1 cellular context compared by ENCODE assay signal in genomic region chr22:29837780-29838598, GRCh38.
TF ChIP-seq lines count a peak whose summit lies in the region.

A gene with protein sequence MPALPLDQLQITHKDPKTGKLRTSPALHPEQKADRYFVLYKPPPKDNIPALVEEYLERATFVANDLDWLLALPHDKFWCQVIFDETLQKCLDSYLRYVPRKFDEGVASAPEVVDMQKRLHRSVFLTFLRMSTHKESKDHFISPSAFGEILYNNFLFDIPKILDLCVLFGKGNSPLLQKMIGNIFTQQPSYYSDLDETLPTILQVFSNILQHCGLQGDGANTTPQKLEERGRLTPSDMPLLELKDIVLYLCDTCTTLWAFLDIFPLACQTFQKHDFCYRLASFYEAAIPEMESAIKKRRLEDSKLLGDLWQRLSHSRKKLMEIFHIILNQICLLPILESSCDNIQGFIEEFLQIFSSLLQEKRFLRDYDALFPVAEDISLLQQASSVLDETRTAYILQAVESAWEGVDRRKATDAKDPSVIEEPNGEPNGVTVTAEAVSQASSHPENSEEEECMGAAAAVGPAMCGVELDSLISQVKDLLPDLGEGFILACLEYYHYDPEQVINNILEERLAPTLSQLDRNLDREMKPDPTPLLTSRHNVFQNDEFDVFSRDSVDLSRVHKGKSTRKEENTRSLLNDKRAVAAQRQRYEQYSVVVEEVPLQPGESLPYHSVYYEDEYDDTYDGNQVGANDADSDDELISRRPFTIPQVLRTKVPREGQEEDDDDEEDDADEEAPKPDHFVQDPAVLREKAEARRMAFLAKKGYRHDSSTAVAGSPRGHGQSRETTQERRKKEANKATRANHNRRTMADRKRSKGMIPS (minus strand): TSS chr22:29838274. CDS start chr22:29832325, 5,949 bp downstream.

TF ChIP-seq in K562, 482 proteins besides CTCF, POLR2A, EP300 and RAD21 (continued from another document and continues in another):
- TF ChIP-seq, protein P1, sequence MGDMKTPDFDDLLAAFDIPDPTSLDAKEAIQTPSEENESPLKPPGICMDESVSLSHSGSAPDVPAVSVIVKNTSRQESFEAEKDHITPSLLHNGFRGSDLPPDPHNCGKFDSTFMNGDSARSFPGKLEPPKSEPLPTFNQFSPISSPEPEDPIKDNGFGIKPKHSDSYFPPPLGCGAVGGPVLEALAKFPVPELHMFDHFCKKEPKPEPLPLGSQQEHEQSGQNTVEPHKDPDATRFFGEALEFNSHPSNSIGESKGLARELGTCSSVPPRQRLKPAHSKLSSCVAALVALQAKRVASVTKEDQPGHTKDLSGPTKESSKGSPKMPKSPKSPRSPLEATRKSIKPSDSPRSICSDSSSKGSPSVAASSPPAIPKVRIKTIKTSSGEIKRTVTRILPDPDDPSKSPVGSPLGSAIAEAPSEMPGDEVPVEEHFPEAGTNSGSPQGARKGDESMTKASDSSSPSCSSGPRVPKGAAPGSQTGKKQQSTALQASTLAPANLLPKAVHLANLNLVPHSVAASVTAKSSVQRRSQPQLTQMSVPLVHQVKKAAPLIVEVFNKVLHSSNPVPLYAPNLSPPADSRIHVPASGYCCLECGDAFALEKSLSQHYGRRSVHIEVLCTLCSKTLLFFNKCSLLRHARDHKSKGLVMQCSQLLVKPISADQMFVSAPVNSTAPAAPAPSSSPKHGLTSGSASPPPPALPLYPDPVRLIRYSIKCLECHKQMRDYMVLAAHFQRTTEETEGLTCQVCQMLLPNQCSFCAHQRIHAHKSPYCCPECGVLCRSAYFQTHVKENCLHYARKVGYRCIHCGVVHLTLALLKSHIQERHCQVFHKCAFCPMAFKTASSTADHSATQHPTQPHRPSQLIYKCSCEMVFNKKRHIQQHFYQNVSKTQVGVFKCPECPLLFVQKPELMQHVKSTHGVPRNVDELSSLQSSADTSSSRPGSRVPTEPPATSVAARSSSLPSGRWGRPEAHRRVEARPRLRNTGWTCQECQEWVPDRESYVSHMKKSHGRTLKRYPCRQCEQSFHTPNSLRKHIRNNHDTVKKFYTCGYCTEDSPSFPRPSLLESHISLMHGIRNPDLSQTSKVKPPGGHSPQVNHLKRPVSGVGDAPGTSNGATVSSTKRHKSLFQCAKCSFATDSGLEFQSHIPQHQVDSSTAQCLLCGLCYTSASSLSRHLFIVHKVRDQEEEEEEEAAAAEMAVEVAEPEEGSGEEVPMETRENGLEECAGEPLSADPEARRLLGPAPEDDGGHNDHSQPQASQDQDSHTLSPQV (IDR thresholded peaks at IDR 0.05) = no peak
- TF ChIP-seq ZNF511 (CRISPR knock-in tag; IDR thresholded peaks at IDR 0.05) = peak; percentile 47
- TF ChIP-seq, protein P2, sequence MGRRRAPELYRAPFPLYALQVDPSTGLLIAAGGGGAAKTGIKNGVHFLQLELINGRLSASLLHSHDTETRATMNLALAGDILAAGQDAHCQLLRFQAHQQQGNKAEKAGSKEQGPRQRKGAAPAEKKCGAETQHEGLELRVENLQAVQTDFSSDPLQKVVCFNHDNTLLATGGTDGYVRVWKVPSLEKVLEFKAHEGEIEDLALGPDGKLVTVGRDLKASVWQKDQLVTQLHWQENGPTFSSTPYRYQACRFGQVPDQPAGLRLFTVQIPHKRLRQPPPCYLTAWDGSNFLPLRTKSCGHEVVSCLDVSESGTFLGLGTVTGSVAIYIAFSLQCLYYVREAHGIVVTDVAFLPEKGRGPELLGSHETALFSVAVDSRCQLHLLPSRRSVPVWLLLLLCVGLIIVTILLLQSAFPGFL (CRISPR knock-in tag; IDR thresholded peaks at IDR 0.05) = no peak
- no peak for TF ChIP-seq MECOM (CRISPR knock-in tag; IDR thresholded peaks at IDR 0.05)
- TF ChIP-seq FOXK1 (CRISPR knock-in tag; IDR thresholded peaks at IDR 0.05; ENCODE audit: borderline replicate concordance) = no peak
- no peak for TF ChIP-seq BCL6 (CRISPR knock-in tag; IDR thresholded peaks at IDR 0.05)
- no peak for TF ChIP-seq NELFE (IDR thresholded peaks at IDR 0.05; ENCODE audit: insufficient read depth, insufficient read length)
- TF ChIP-seq ZBTB7A (IDR thresholded peaks at IDR 0.05; ENCODE audit: borderline replicate concordance, control insufficient read depth, low read depth, low read length) = no peak
- TF ChIP-seq ZNF263 (CRISPR knock-in tag; IDR thresholded peaks at IDR 0.05; ENCODE audit: borderline replicate concordance) = peak; percentile 28; the same call in 1 of the 2 replicates
- TF ChIP-seq TGIF2 (CRISPR knock-in tag; IDR thresholded peaks at IDR 0.05) = peak; percentile 5; the same call in 1 of the 2 replicates
- peak; percentile 58 for TF ChIP-seq POLR2H (tag; IDR thresholded peaks at IDR 0.05; ENCODE audit: low read depth)
- no peak for TF ChIP-seq KAT2B (IDR thresholded peaks at IDR 0.05; ENCODE audit: low read depth, low read length)
- TF ChIP-seq HDAC3 (IDR thresholded peaks at IDR 0.05; ENCODE audit: borderline replicate concordance, partially characterized antibody) = no peak
- TF ChIP-seq FOXP4 (CRISPR knock-in tag; IDR thresholded peaks at IDR 0.05; ENCODE audit: borderline replicate concordance) = no peak
- no peak for TF ChIP-seq FOXA3 (CRISPR knock-in tag; conservative IDR thresholded peaks at IDR 0.05 in 1 of 2, IDR thresholded peaks at IDR 0.05 in 1 of 2)
- TF ChIP-seq MLX (CRISPR knock-in tag; conservative IDR thresholded peaks at IDR 0.05) = no peak
- no peak for TF ChIP-seq ZNF507 (tag; conservative IDR thresholded peaks at IDR 0.05)
- TF ChIP-seq SMAD2 (IDR thresholded peaks at IDR 0.05; ENCODE audit: low read depth, low read length) = no peak
- TF ChIP-seq PKNOX1 (IDR thresholded peaks at IDR 0.05) = peak; percentile 47
- TF ChIP-seq MTA1 (IDR thresholded peaks at IDR 0.05; ENCODE audit: borderline replicate concordance) = no peak
- TF ChIP-seq SAFB (IDR thresholded peaks at IDR 0.05; ENCODE audit: borderline replicate concordance, low read depth, low read length) = no peak
- peak; percentile 38; the same call in 1 of the 2 replicates for TF ChIP-seq USF2 (CRISPR knock-in tag; IDR thresholded peaks at IDR 0.05)
- TF ChIP-seq, protein P3, sequence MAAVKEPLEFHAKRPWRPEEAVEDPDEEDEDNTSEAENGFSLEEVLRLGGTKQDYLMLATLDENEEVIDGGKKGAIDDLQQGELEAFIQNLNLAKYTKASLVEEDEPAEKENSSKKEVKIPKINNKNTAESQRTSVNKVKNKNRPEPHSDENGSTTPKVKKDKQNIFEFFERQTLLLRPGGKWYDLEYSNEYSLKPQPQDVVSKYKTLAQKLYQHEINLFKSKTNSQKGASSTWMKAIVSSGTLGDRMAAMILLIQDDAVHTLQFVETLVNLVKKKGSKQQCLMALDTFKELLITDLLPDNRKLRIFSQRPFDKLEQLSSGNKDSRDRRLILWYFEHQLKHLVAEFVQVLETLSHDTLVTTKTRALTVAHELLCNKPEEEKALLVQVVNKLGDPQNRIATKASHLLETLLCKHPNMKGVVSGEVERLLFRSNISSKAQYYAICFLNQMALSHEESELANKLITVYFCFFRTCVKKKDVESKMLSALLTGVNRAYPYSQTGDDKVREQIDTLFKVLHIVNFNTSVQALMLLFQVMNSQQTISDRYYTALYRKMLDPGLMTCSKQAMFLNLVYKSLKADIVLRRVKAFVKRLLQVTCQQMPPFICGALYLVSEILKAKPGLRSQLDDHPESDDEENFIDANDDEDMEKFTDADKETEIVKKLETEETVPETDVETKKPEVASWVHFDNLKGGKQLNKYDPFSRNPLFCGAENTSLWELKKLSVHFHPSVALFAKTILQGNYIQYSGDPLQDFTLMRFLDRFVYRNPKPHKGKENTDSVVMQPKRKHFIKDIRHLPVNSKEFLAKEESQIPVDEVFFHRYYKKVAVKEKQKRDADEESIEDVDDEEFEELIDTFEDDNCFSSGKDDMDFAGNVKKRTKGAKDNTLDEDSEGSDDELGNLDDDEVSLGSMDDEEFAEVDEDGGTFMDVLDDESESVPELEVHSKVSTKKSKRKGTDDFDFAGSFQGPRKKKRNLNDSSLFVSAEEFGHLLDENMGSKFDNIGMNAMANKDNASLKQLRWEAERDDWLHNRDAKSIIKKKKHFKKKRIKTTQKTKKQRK (IDR thresholded peaks at IDR 0.05; ENCODE audit: borderline replicate concordance, low read depth, low read length) = no peak
- TF ChIP-seq, protein P4, sequence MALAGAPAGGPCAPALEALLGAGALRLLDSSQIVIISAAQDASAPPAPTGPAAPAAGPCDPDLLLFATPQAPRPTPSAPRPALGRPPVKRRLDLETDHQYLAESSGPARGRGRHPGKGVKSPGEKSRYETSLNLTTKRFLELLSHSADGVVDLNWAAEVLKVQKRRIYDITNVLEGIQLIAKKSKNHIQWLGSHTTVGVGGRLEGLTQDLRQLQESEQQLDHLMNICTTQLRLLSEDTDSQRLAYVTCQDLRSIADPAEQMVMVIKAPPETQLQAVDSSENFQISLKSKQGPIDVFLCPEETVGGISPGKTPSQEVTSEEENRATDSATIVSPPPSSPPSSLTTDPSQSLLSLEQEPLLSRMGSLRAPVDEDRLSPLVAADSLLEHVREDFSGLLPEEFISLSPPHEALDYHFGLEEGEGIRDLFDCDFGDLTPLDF (CRISPR knock-in tag; IDR thresholded peaks at IDR 0.05) = no peak
- no peak for TF ChIP-seq TARDBP (IDR thresholded peaks at IDR 0.05)
- TF ChIP-seq, protein P5, sequence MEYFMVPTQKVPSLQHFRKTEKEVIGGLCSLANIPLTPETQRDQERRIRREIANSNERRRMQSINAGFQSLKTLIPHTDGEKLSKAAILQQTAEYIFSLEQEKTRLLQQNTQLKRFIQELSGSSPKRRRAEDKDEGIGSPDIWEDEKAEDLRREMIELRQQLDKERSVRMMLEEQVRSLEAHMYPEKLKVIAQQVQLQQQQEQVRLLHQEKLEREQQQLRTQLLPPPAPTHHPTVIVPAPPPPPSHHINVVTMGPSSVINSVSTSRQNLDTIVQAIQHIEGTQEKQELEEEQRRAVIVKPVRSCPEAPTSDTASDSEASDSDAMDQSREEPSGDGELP (CRISPR knock-in tag; IDR thresholded peaks at IDR 0.05; ENCODE audit: borderline replicate concordance) = peak; percentile 83
- TF ChIP-seq PCBP1 (IDR thresholded peaks at IDR 0.05; ENCODE audit: low read depth, low read length, poor library complexity, severe bottlenecking) = no peak
- peak; percentile 60 for TF ChIP-seq TAF1 (IDR thresholded peaks at IDR 0.05; ENCODE audit: control insufficient read depth, extremely low read depth, insufficient read depth, low read length, severe bottlenecking)
- no peak for TF ChIP-seq COPS2 (conservative IDR thresholded peaks at IDR 0.05)
- TF ChIP-seq POLR2G (IDR thresholded peaks at IDR 0.05; ENCODE audit: low read depth, low read length) = peak; percentile 91
- no peak for TF ChIP-seq RBM15 (IDR thresholded peaks at IDR 0.05; ENCODE audit: insufficient read depth, low read length)
- TF ChIP-seq FUS (optimal IDR thresholded peaks at IDR 0.05; ENCODE audit: low read depth, low read length) = no peak
- TF ChIP-seq HDAC8 (tag; IDR thresholded peaks at IDR 0.05) = no peak
- TF ChIP-seq ZNF121 (CRISPR knock-in tag; conservative IDR thresholded peaks at IDR 0.05) = no peak
- TF ChIP-seq ZNF778 (CRISPR knock-in tag; IDR thresholded peaks at IDR 0.05) = no peak
- TF ChIP-seq EWSR1 (IDR thresholded peaks at IDR 0.05; ENCODE audit: borderline replicate concordance, low read depth, partially characterized antibody) = no peak
- TF ChIP-seq CBX2 (IDR thresholded peaks at IDR 0.05; ENCODE audit: insufficient read depth, low read length, poor library complexity, severe bottlenecking) = no peak
- no peak for TF ChIP-seq MAFG (tag; conservative IDR thresholded peaks at IDR 0.05)
- TF ChIP-seq USF1 (CRISPR knock-in tag; IDR thresholded peaks at IDR 0.05) = no peak; the same call in 1 of the 2 replicates
- TF ChIP-seq ZNF696 (CRISPR knock-in tag; conservative IDR thresholded peaks at IDR 0.05) = no peak
- TF ChIP-seq GABPA (tag; conservative IDR thresholded peaks at IDR 0.05; ENCODE audit: low read depth) = peak; percentile 94
- TF ChIP-seq CTBP1 (IDR thresholded peaks at IDR 0.05; ENCODE audit: borderline replicate concordance) = no peak
- TF ChIP-seq HIVEP1 (CRISPR knock-in tag; IDR thresholded peaks at IDR 0.05) = no peak
